In genomic region chr15:76345269-76345879, GRCh38 we compare ENCODE assay signal across 10 cellular contexts. TPM values are rescaled to one million over a fixed set of nuclear protein-coding genes. Genes with fewer than 3 reads are reported as not detected.
DNase-seq lines count a peak whose midpoint lies in the region; ATAC-seq and TF ChIP-seq lines count a peak whose summit lies in the region.
"Had no signal": no experiment of that assay in that cellular context is flagged by ENCODE, and none has a peak within 500 bp of the region (broad histone marks: within the 10 kb centered on the region; RNA-seq: fewer than 3 reads in every experiment).

No MANE protein-coding gene starts in this region.

- H3K9me3 Mint-ChIP-seq in activated CD8-positive, alpha-beta memory T cell treated with anti-CD3 and anti-CD28 coated beads, Interleukin-2, amount 10 ng/mL, durations not matched to agents 7 days and 5 days (ENCODE audit: low read depth): no peaks in the 10 kb centered on the region

- H3K36me3 Mint-ChIP-seq in activated CD8-positive, alpha-beta memory T cell treated with anti-CD3 and anti-CD28 coated beads, Interleukin-2, amount 10 ng/mL, durations not matched to agents 7 days and 5 days: peaks cover 18% of the 10 kb centered on the region

- H3K4me1 Mint-ChIP-seq in activated CD8-positive, alpha-beta memory T cell treated with anti-CD3 and anti-CD28 coated beads, Interleukin-2, amount 10 ng/mL, durations not matched to agents 7 days and 5 days: peaks cover 32% of the 10 kb centered on the region

- H3K27me3 Mint-ChIP-seq in activated CD8-positive, alpha-beta memory T cell treated with anti-CD3 and anti-CD28 coated beads, Interleukin-2, amount 10 ng/mL, durations not matched to agents 7 days and 5 days: peaks cover 70% of the 10 kb centered on the region

- H3K4me1 ChIP-seq in Panc1 (ENCODE audit: control insufficient read depth, insufficient read depth, low read length) (no peaks in the 10 kb centered on the region), sigmoid colon (peaks cover 0 to 42% (median 33%) of the 10 kb centered on the region in 4 donors)

- BruUV-seq in Panc1 (replicated peaks; lab: Mats Ljungman, UMichigan): no TSS peak

- TF ChIP-seq CTCF in Panc1 (IDR thresholded peaks at IDR 0.05) (no peak), fibroblast of the aortic adventitia (IDR thresholded peaks at IDR 0.05; ENCODE audit: insufficient read depth, low read length) (no peak), sigmoid colon (IDR thresholded peaks at IDR 0.05) (no peak)

- H3K27ac Mint-ChIP-seq in activated CD8-positive, alpha-beta memory T cell treated with anti-CD3 and anti-CD28 coated beads, Interleukin-2, amount 10 ng/mL, durations not matched to agents 7 days and 5 days: no peak overlapping the region

- peaks cover 16% of the 10 kb centered on the region for H3K27me3 ChIP-seq in Panc1 (ENCODE audit: control insufficient read depth, insufficient read depth, low read length)
- H3K27me3 ChIP-seq in sigmoid colon: peaks cover 53 to 86% (median 79%) of the 10 kb centered on the region in 3 donors

- 6 to 18% methylated on average over 9 of the region's 9 CpGs for WGBS in sigmoid colon, 2 donors

- H3K36me3 ChIP-seq in Panc1 (ENCODE audit: control insufficient read depth, insufficient read depth, low read length) (no peaks in the 10 kb centered on the region), sigmoid colon (no peaks in the 10 kb centered on the region)

- H3K4me3 Mint-ChIP-seq in activated CD8-positive, alpha-beta memory T cell treated with anti-CD3 and anti-CD28 coated beads, Interleukin-2, amount 10 ng/mL, durations not matched to agents 7 days and 5 days: peak overlapping the region; percentile 10

- ATAC-seq in activated CD8-positive, alpha-beta memory T cell treated with anti-CD3 and anti-CD28 coated beads, Interleukin-2, amount 10 ng/mL, durations not matched to agents 7 days and 5 days: no peak
- ATAC-seq in Panc1 (peak; percentile 5; the same call in 1 of the 2 replicates), HG02870 (IDR thresholded peaks at IDR 0.05; ENCODE audit: unreplicated experiment) (no peak)

- no peak for DNase-seq in activated CD8-positive, alpha-beta memory T cell treated with anti-CD3 and anti-CD28 coated beads, Interleukin-2, amount 10 ng/mL, durations not matched to agents 7 days and 5 days
- DNase-seq in activated CD8-positive, alpha-beta memory T cell treated with anti-CD3 and anti-CD28 coated beads for 24 hours: no peak
- DNase-seq in Panc1 (ENCODE audit: low read depth, low spot score): no peak
- peak; percentile 36 for DNase-seq in fibroblast of the aortic adventitia (ENCODE audit: low read depth)
- DNase-seq in sigmoid colon: no peak
- no peak for DNase-seq in activated effector memory CD4-positive, alpha-beta T cell treated with Interleukin-2 at 50 U/mL for 16 hours
- no peak for DNase-seq in NCI-H2107 (lab: John Stamatoyannopoulos, UW)
- DNase-seq: stimulated activated naive CD4-positive, alpha-beta T cell treated with Interleukin-2 at 50 U/mL for 16 hours had no signal

- POLR2A ChIA-PET in Panc1 (lab: Charles Lee): interaction anchor here (0.6 kb wide), 2 partner anchors 9 to 91 kb away, joined by 3 to 6 read pairs; partner anchors contain the start of gene ISL2

- no peak for TF ChIP-seq POLR2A in sigmoid colon (IDR thresholded peaks at IDR 0.05)

- CTCF ChIA-PET in activated CD8-positive, alpha-beta memory T cell treated with anti-CD3 and anti-CD28 coated beads, Interleukin-2, amount 10 ng/mL, durations not matched to agents 7 days and 5 days (lab: Charles Lee): interaction anchor here (1.3 to 2.5 kb wide), 2 partner anchors 11 to 15 kb away, joined by 5 to 7 read pairs; no protein-coding TSS in a partner anchor
- CTCF ChIA-PET in Panc1 (lab: Charles Lee): interaction anchor here (0.5 kb wide), 1 partner anchor 215 kb away, joined by 5 read pairs; no protein-coding TSS in a partner anchor

- TF ChIP-seq EP300 in sigmoid colon (IDR thresholded peaks at IDR 0.05): no peak

- H3K4me3 ChIP-seq in Panc1 (ENCODE audit: low read depth in 2 of 2, low read length in 2 of 2) (peak overlapping the region; percentile 52 to 72), fibroblast of the aortic adventitia (ENCODE audit: low read depth, low read length) (no peak overlapping the region), sigmoid colon (peak overlapping the region in 3 of 4 donors; percentile 44 to 53 (median 50))

- no peak overlapping the region for H3K27ac ChIP-seq in Panc1 (ENCODE audit: low read length)
- H3K27ac ChIP-seq in sigmoid colon: peak overlapping the region in 3 of 4 donors; percentile 67 to 76 (median 68)

- in situ Hi-C loops in Panc1 (cut with HindIII; ENCODE audit: low pct_unique_long_range_greater_than_20kb, low sequenced_read_pairs): no loop called here

- H3K9me3 ChIP-seq in Panc1 (ENCODE audit: control insufficient read depth, insufficient read depth, low read depth, low read length) (no peaks in the 10 kb centered on the region), sigmoid colon (no peaks in the 10 kb centered on the region)

- intact Hi-C loops in Panc1 (cut with micrococcal nuclease; ENCODE audit: unreplicated experiment) (no loop called here), sigmoid colon (cut with DNase I) (no loop called here)

RNA-seq across cellular contexts. Expression of gene ISL2, which starts 8.8 kb away (rescaled TPM):
- total RNA-seq in activated CD8-positive, alpha-beta memory T cell treated with anti-CD3 and anti-CD28 coated beads, Interleukin-2, amount 10 ng/mL, durations not matched to agents 7 days and 5 days: 1 to 10 TPM; 2.4 to 3.2 TPM
- total RNA-seq in Panc1 (2021; ENCODE audit: unreplicated experiment) (0.51 TPM), fibroblast of the aortic adventitia (ENCODE audit: low replicate concordance) (0.45 TPM in 1 of 2 replicates, not detected in the other), sigmoid colon (1 to 10 TPM; 2.2 to 6.4 (median 2.8) TPM)
- 1.2 TPM for polyA plus RNA-seq in Panc1 (2012; ENCODE audit: insufficient read length)
- 1 to 10 TPM in 1 of 3 donors, under 1 TPM in 1, not detected in 1; 0.52 to 2.4 TPM for polyA plus RNA-seq in sigmoid colon
- total RNA-seq: aorta had no signal
- polyA plus RNA-seq: aorta had no signal

RNA-seq across cellular contexts. Expression of gene ETFA, which starts 34.1 kb away (rescaled TPM):
- 100 to 1,000 TPM; 119 to 142 TPM for total RNA-seq in activated CD8-positive, alpha-beta memory T cell treated with anti-CD3 and anti-CD28 coated beads, Interleukin-2, amount 10 ng/mL, durations not matched to agents 7 days and 5 days
- total RNA-seq in Panc1 (2021; ENCODE audit: unreplicated experiment) (159 TPM), fibroblast of the aortic adventitia (ENCODE audit: low replicate concordance) (56.1 and 87.8 TPM in 2 replicates), sigmoid colon (100 to 1,000 TPM in 1 of 4 donors, 10 to 100 TPM in 3; 58.4 to 102 (median 82.0) TPM)
- 146 TPM for polyA plus RNA-seq in Panc1 (2012; ENCODE audit: insufficient read length)
- 100 to 1,000 TPM; 191 to 476 (median 258) TPM for polyA plus RNA-seq in sigmoid colon
